Comparison of ENCODE assay signal across 10 cellular contexts in the genomic region with DNA sequence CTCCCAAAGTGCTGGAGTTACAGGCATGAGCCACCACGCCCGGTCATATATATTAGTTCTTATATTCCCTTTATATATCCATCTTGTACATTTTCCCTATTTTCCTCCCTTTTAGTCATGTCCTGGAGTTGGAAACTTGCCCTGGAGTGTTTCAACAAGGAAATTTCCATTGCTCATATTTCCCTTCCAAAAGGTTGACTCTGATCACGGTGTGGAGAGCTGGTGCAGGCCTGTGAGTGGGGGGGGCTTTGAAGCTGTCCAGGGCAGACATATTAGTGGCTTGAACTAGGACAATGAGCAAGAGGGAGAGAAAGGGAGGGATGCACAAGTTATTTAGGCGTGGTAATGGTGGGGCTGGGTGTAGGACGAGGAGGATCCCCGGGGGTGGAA. TPM values are rescaled to one million over a fixed set of nuclear protein-coding genes. Genes with fewer than 3 reads are reported as not detected.
A peak's percentile ranks its signal among the peaks of the same experiment; 100 is the strongest.
DNase-seq lines count a peak whose midpoint lies in the region; ATAC-seq and TF ChIP-seq lines count a peak whose summit lies in the region.
"Had no signal": no experiment of that assay in that cellular context is flagged by ENCODE, and none has a peak within 500 bp of the region (broad histone marks: within the 10 kb centered on the region; RNA-seq: fewer than 3 reads in every experiment).

No MANE protein-coding gene starts in this region.

- H3K27me3 ChIP-seq in breast epithelium (no peaks in the 10 kb centered on the region), mesenchymal stem cell (ENCODE audit: control insufficient read depth in 1 of 2, insufficient read depth in 1 of 2, low read length in 2 of 2) (no peaks in the 10 kb centered on the region), vagina (no peaks in the 10 kb centered on the region), left lung (no peaks in the 10 kb centered on the region)

- no peak overlapping the region for H3K4me3 Mint-ChIP-seq in MCF 10A (ENCODE audit: unreplicated experiment)
- H3K4me3 Mint-ChIP-seq: dendritic cell treated with granulocyte-macrophage colony-stimulating factor and Interleukin-4, amounts not matched to agents 40 ng/mL and 50 ng/mL, for 4 days had no signal

- no peaks in the 10 kb centered on the region for H3K36me3 ChIP-seq in breast epithelium
- H3K36me3 ChIP-seq in mesenchymal stem cell (ENCODE audit: control insufficient read depth in 1 of 2, insufficient read depth in 2 of 2, low read depth in 1 of 2, low read length in 2 of 2), result no peaks in the 10 kb centered on the region
- no peaks in the 10 kb centered on the region for H3K36me3 ChIP-seq in vagina
- no peaks in the 10 kb centered on the region for H3K36me3 ChIP-seq in left lung

- no peak overlapping the region for H3K14ac ChIP-seq in mesenchymal stem cell (ENCODE audit: low read length in 2 of 2)

- peak overlapping the region in 1 of 2 experiments; percentile 26 for H3K18ac ChIP-seq in mesenchymal stem cell (ENCODE audit: low read depth in 1 of 2, low read length in 2 of 2)

- CTCF ChIA-PET in MCF 10A (lab: Yijun Ruan, JAX), result interaction anchor here (0.5 to 12.3 kb wide), 28 partner anchors 9 to 516 kb away, joined by 3 to 385 read pairs (median 5); a partner anchor contains a TSS

- no peaks in the 10 kb centered on the region for H3K79me1 ChIP-seq in mesenchymal stem cell (replicated peaks; ENCODE audit: low read length, poor library complexity, severe bottlenecking)

- no peak overlapping the region for H3K4me2 ChIP-seq in mesenchymal stem cell (ENCODE audit: low read length, poor library complexity, severe bottlenecking)

- H4K91ac ChIP-seq in mesenchymal stem cell (ENCODE audit: low read length), result peak overlapping the region; percentile 99

- TF ChIP-seq POLR2A in breast epithelium (IDR thresholded peaks at IDR 0.05), result no peak
- no peak for TF ChIP-seq POLR2A in vagina (IDR thresholded peaks at IDR 0.05)

- no peak overlapping the region for H2AK5ac ChIP-seq in mesenchymal stem cell (ENCODE audit: low read length, severe bottlenecking)

- no peak overlapping the region for H2BK5ac ChIP-seq in mesenchymal stem cell (ENCODE audit: low read depth, low read length, poor library complexity, severe bottlenecking)

- H4K8ac ChIP-seq in mesenchymal stem cell (ENCODE audit: low read length), result peak overlapping the region; percentile 100

- H3K4me1 Mint-ChIP-seq in MCF 10A (ENCODE audit: insufficient read depth, unreplicated experiment), result peaks cover 26% of the 10 kb centered on the region

- peak overlapping the region; percentile 86 for H3K9ac ChIP-seq in mesenchymal stem cell (ENCODE audit: low read length)

- H2BK15ac ChIP-seq in mesenchymal stem cell (ENCODE audit: low read depth, poor library complexity, severe bottlenecking), result no peak overlapping the region

- peak overlapping the region in 1 of 2 experiments; percentile 59 for H2BK12ac ChIP-seq in mesenchymal stem cell (ENCODE audit: low read length in 2 of 2)

- no peak overlapping the region for H3K27ac Mint-ChIP-seq in MCF 10A (ENCODE audit: low read depth, unreplicated experiment)
- H3K27ac Mint-ChIP-seq: dendritic cell treated with granulocyte-macrophage colony-stimulating factor and Interleukin-4, amounts not matched to agents 40 ng/mL and 50 ng/mL, for 4 days had no signal

- ATAC-seq in HG03095 (IDR thresholded peaks at IDR 0.05; ENCODE audit: unreplicated experiment) (no peak), left lung (no peak)

- no peaks in the 10 kb centered on the region for H3K9me3 ChIP-seq in breast epithelium
- H3K9me3 ChIP-seq in mesenchymal stem cell (ENCODE audit: control insufficient read depth, low read length), result no peaks in the 10 kb centered on the region
- H3K9me3 ChIP-seq in vagina, result no peaks in the 10 kb centered on the region
- H3K9me3 ChIP-seq in left lung, result no peaks in the 10 kb centered on the region

- peaks cover 7% of the 10 kb centered on the region for H3K36me3 Mint-ChIP-seq in MCF 10A (ENCODE audit: insufficient read depth, unreplicated experiment)

- H3K4me3 ChIP-seq in breast epithelium (no peak overlapping the region), mesenchymal stem cell (ENCODE audit: insufficient read depth in 1 of 2, low read depth in 1 of 2, low read length in 2 of 2) (peak overlapping the region in 1 of 2 experiments; percentile 69), vagina (no peak overlapping the region), left lung (no peak overlapping the region)

- 73% methylated on average over 6 of the region's 6 CpGs for WGBS in mesenchymal stem cell

- peak overlapping the region in 1 of 2 experiments; percentile 76 for H3K4ac ChIP-seq in mesenchymal stem cell (ENCODE audit: low read depth in 1 of 2, low read length in 2 of 2)

- no peak for TF ChIP-seq CTCF in MCF 10A (IDR thresholded peaks at IDR 0.05; ENCODE audit: unreplicated experiment)
- no peak for TF ChIP-seq CTCF in breast epithelium (IDR thresholded peaks at IDR 0.05)
- no peak for TF ChIP-seq CTCF in vagina (IDR thresholded peaks at IDR 0.05)
- no peak for TF ChIP-seq CTCF in left lung (IDR thresholded peaks at IDR 0.05)

- no peak overlapping the region for H2BK120ac ChIP-seq in mesenchymal stem cell (ENCODE audit: low read depth, low read length)

- DNase-seq in MCF 10A (ENCODE audit: unreplicated experiment) (peak; percentile 40), breast epithelium (ENCODE audit: low spot score in 2 of 2) (no peak), cerebellum (ENCODE audit: low spot score) (peak; percentile 33), mesenchymal stem cell (peak; percentile 24), vagina (ENCODE audit: extremely low spot score in 2 of 2) (no peak), epidermal melanocyte (ENCODE audit: insufficient read length, low spot score) (no peak), left lung (no peak)

- H3K23ac ChIP-seq in mesenchymal stem cell (ENCODE audit: low read length in 2 of 2), result no peak overlapping the region

- no peaks in the 10 kb centered on the region for H3K9me3 Mint-ChIP-seq in MCF 10A (ENCODE audit: unreplicated experiment)
- H3K9me3 Mint-ChIP-seq: dendritic cell treated with granulocyte-macrophage colony-stimulating factor and Interleukin-4, amounts not matched to agents 40 ng/mL and 50 ng/mL, for 4 days had no signal

- peaks cover 0 to 5% of the 10 kb centered on the region in 2 donors for H3K4me1 ChIP-seq in breast epithelium
- H3K4me1 ChIP-seq in mesenchymal stem cell (ENCODE audit: control insufficient read depth, insufficient read depth, low read depth, low read length), result peaks cover 21% of the 10 kb centered on the region
- H3K4me1 ChIP-seq in vagina, result peaks cover 11% of the 10 kb centered on the region
- peaks cover 7 to 31% of the 10 kb centered on the region in 2 donors for H3K4me1 ChIP-seq in left lung

- BruUV-seq in MCF 10A (replicated peaks; lab: Mats Ljungman, UMichigan), result no TSS peak

- no peaks in the 10 kb centered on the region for H3K27me3 Mint-ChIP-seq in MCF 10A (ENCODE audit: insufficient read depth, unreplicated experiment)

- H3K27ac ChIP-seq in breast epithelium (peak overlapping the region in 1 of 2 donors; percentile 89), mesenchymal stem cell (ENCODE audit: low read length, poor library complexity, severe bottlenecking) (no peak overlapping the region), vagina (peak overlapping the region; percentile 56), left lung (no peak overlapping the region)

- POLR2A ChIA-PET in MCF 10A (lab: Yijun Ruan, JAX), result interaction anchor here (0.7 to 2.0 kb wide), 9 partner anchors 10 to 368 kb away, joined by 3 to 13 read pairs (median 4); a partner anchor contains a TSS

- peak overlapping the region; percentile 95 for H2AFZ ChIP-seq in mesenchymal stem cell (ENCODE audit: low read depth, low read length)

- intact Hi-C loops in MCF 10A (cut with micrococcal nuclease) (loop anchor here (1.0 kb wide), 2 partner anchors 46 to 72 kb away; no protein-coding TSS in a partner anchor), breast epithelium (cut with DNase I; ENCODE audit: low total_unique reads) (loop anchor here (10.0 kb wide), 1 partner anchor 65 kb away; no protein-coding TSS in a partner anchor), vagina (cut with DNase I) (loop anchor here (5.0 kb wide), 1 partner anchor 47 kb away; a partner anchor contains a TSS), left lung (cut with DNase I) (loop anchor here in 1 of 2 donors (10.0 kb wide), 1 partner anchor 45 kb away; a partner anchor contains a TSS)

RNA-seq across cellular contexts. Expression of a gene that starts 30.5 kb away (rescaled TPM):
- 0.39 TPM in 1 of 2 replicates, not detected in the other for total RNA-seq in MCF 10A (2022)
- total RNA-seq in breast epithelium, result 1 to 10 TPM in 2 of 3 donors, under 1 TPM in 1; 0.32 to 8.3 (median 7.5) TPM
- 1.2 TPM for total RNA-seq in cerebellum
- polyA plus RNA-seq in mesenchymal stem cell (2013, experiment 1 of 2), result not detected
- not detected for polyA plus RNA-seq in mesenchymal stem cell (2013, experiment 2 of 2)
- 3.4 TPM for total RNA-seq in vagina
- 1 to 10 TPM; 1.5 to 1.6 TPM for total RNA-seq in left lung
- polyA plus RNA-seq: AG04450 had no signal

RNA-seq across cellular contexts. Expression of a gene that starts 48.8 kb away (rescaled TPM):
- total RNA-seq in MCF 10A (2022), result not detected in 2 replicates
- under 1 TPM in 2 of 3 donors, not detected in 1; under 0.01 to 0.15 TPM for total RNA-seq in breast epithelium
- 0.09 TPM for total RNA-seq in cerebellum
- not detected for polyA plus RNA-seq in mesenchymal stem cell (2013, experiment 1 of 2)
- polyA plus RNA-seq in mesenchymal stem cell (2013, experiment 2 of 2), result not detected
- not detected for total RNA-seq in vagina
- not detected for total RNA-seq in left lung
- polyA plus RNA-seq: AG04450 had no signal

Comparison
In these comparisons a context has a peak if more than half of its experiments do, and no peak if none do; other contexts are left out.
1. DNase-seq: peak in MCF 10A (single experiment), cerebellum (single experiment) and mesenchymal stem cell (single experiment); none in breast epithelium (0 of 2), vagina (0 of 2), epidermal melanocyte (single experiment) and left lung (0 of 2).